ENCODE assay signal across 8 cellular contexts in genomic region chr3:183533410-183534132, GRCh38. TPM values are rescaled to one million over a fixed set of nuclear protein-coding genes. Genes with fewer than 3 reads are reported as not detected.
DNase-seq lines count a peak whose midpoint lies in the region; ATAC-seq and TF ChIP-seq lines count a peak whose summit lies in the region.

No MANE protein-coding gene starts in this region.

- TF ChIP-seq CTCF in chondrocyte (IDR thresholded peaks at IDR 0.05), result no peak

- no peak for DNase-seq in activated CD4-positive, alpha-beta T cell treated with anti-CD3 and anti-CD28 coated beads, Interleukin-2, amount 10 ng/mL, durations not matched to agents 24 days and 14 days
- no peak for DNase-seq in activated CD4-positive, alpha-beta T cell treated with anti-CD3 and anti-CD28 coated beads for 48 hours
- DNase-seq in chondrocyte (ENCODE audit: low spot score), result no peak
- DNase-seq in GOT3 (lab: John Stamatoyannopoulos, UW), result no peak
- DNase-seq in H4 (ENCODE audit: low spot score), result no peak

- peak overlapping the region; percentile 27 for H3K27ac Mint-ChIP-seq in activated CD4-positive, alpha-beta T cell treated with anti-CD3 and anti-CD28 coated beads, Interleukin-2, amount 10 ng/mL, durations not matched to agents 24 days and 14 days
- peak overlapping the region; percentile 56 for H3K27ac Mint-ChIP-seq in chondrocyte (ENCODE audit: unreplicated experiment)
- H3K27ac Mint-ChIP-seq in stimulated activated memory B cell treated with anti-CD40 and anti-IgM and Interleukin-4, amounts not matched to agents 10 μg/mL and 1 μg/mL and 100 μg/mL, for 72 hours, result peak overlapping the region; percentile 91

- intact Hi-C loops in activated CD4-positive, alpha-beta T cell treated with anti-CD3 and anti-CD28 coated beads, Interleukin-2, amount 10 ng/mL, durations not matched to agents 24 days and 14 days (cut with micrococcal nuclease), result no loop called here

- H3K27me3 Mint-ChIP-seq in activated CD4-positive, alpha-beta T cell treated with anti-CD3 and anti-CD28 coated beads, Interleukin-2, amount 10 ng/mL, durations not matched to agents 24 days and 14 days, result no peaks in the 10 kb centered on the region
- H3K27me3 Mint-ChIP-seq in chondrocyte (ENCODE audit: low read depth), result no peaks in the 10 kb centered on the region
- no peaks in the 10 kb centered on the region for H3K27me3 Mint-ChIP-seq in stimulated activated memory B cell treated with anti-CD40 and anti-IgM and Interleukin-4, amounts not matched to agents 10 μg/mL and 1 μg/mL and 100 μg/mL, for 72 hours

- peaks cover 35% of the 10 kb centered on the region for H3K36me3 Mint-ChIP-seq in activated CD4-positive, alpha-beta T cell treated with anti-CD3 and anti-CD28 coated beads, Interleukin-2, amount 10 ng/mL, durations not matched to agents 24 days and 14 days (ENCODE audit: low read depth)
- no peaks in the 10 kb centered on the region for H3K36me3 Mint-ChIP-seq in chondrocyte (ENCODE audit: low read depth)
- H3K36me3 Mint-ChIP-seq in stimulated activated memory B cell treated with anti-CD40 and anti-IgM and Interleukin-4, amounts not matched to agents 10 μg/mL and 1 μg/mL and 100 μg/mL, for 72 hours, result peaks cover 46% of the 10 kb centered on the region

- H3K4me1 Mint-ChIP-seq in activated CD4-positive, alpha-beta T cell treated with anti-CD3 and anti-CD28 coated beads, Interleukin-2, amount 10 ng/mL, durations not matched to agents 24 days and 14 days, result peaks cover 44% of the 10 kb centered on the region
- H3K4me1 Mint-ChIP-seq in chondrocyte (ENCODE audit: low read depth), result peaks cover 50% of the 10 kb centered on the region
- peaks cover 92% of the 10 kb centered on the region for H3K4me1 Mint-ChIP-seq in stimulated activated memory B cell treated with anti-CD40 and anti-IgM and Interleukin-4, amounts not matched to agents 10 μg/mL and 1 μg/mL and 100 μg/mL, for 72 hours

- H3K4me3 Mint-ChIP-seq in activated CD4-positive, alpha-beta T cell treated with anti-CD3 and anti-CD28 coated beads, Interleukin-2, amount 10 ng/mL, durations not matched to agents 24 days and 14 days, result no peak overlapping the region
- H3K4me3 Mint-ChIP-seq in chondrocyte (ENCODE audit: unreplicated experiment), result no peak overlapping the region
- H3K4me3 Mint-ChIP-seq in stimulated activated memory B cell treated with anti-CD40 and anti-IgM and Interleukin-4, amounts not matched to agents 10 μg/mL and 1 μg/mL and 100 μg/mL, for 72 hours, result peak overlapping the region; percentile 68

- peak; percentile 53 for ATAC-seq in HG03108 (IDR thresholded peaks at IDR 0.05; ENCODE audit: unreplicated experiment)
- ATAC-seq in stimulated activated memory B cell treated with anti-CD40 and anti-IgM and Interleukin-4, amounts not matched to agents 10 μg/mL and 1 μg/mL and 100 μg/mL, for 72 hours, result no peak
- no peak for ATAC-seq in HG02588 (IDR thresholded peaks at IDR 0.05; ENCODE audit: unreplicated experiment)

- no peaks in the 10 kb centered on the region for H3K9me3 Mint-ChIP-seq in activated CD4-positive, alpha-beta T cell treated with anti-CD3 and anti-CD28 coated beads, Interleukin-2, amount 10 ng/mL, durations not matched to agents 24 days and 14 days
- H3K9me3 Mint-ChIP-seq in chondrocyte (ENCODE audit: low read depth), result no peaks in the 10 kb centered on the region
- peaks cover 3% of the 10 kb centered on the region for H3K9me3 Mint-ChIP-seq in stimulated activated memory B cell treated with anti-CD40 and anti-IgM and Interleukin-4, amounts not matched to agents 10 μg/mL and 1 μg/mL and 100 μg/mL, for 72 hours

RNA-seq across cellular contexts. Expression of gene KLHL6, which starts 21.9 kb away (rescaled TPM):
- total RNA-seq in activated CD4-positive, alpha-beta T cell treated with anti-CD3 and anti-CD28 coated beads, Interleukin-2, amount 10 ng/mL, durations not matched to agents 24 days and 14 days, result 44.9 and 47.1 TPM in 2 replicates
- total RNA-seq in chondrocyte, result not detected in 3 replicates
- total RNA-seq in H4 (2014; rRNA removed; shearing (Covaris generic)), result not detected in 2 replicates

Comparison
In these comparisons a context has a peak if more than half of its experiments do, and no peak if none do; other contexts are left out.
1. H3K27ac Mint-ChIP-seq: peak in every context shown above with its lines; median percentile 91 in stimulated activated memory B cell treated with anti-CD40 and anti-IgM and Interleukin-4, amounts not matched to agents 10 μg/mL and 1 μg/mL and 100 μg/mL, for 72 hours; 56 in chondrocyte; 27 in activated CD4-positive, alpha-beta T cell treated with anti-CD3 and anti-CD28 coated beads, Interleukin-2, amount 10 ng/mL, durations not matched to agents 24 days and 14 days.
2. RNA of gene KLHL6, which starts 21.9 kb away (total RNA-seq): 44.9 to 47.1 TPM in activated CD4-positive, alpha-beta T cell treated with anti-CD3 and anti-CD28 coated beads, Interleukin-2, amount 10 ng/mL, durations not matched to agents 24 days and 14 days; not detected in chondrocyte and not detected in H4; every median in the first group is over 10 times any median in the second.